25 cellular contexts compared by ENCODE assay signal in the genomic region with DNA sequence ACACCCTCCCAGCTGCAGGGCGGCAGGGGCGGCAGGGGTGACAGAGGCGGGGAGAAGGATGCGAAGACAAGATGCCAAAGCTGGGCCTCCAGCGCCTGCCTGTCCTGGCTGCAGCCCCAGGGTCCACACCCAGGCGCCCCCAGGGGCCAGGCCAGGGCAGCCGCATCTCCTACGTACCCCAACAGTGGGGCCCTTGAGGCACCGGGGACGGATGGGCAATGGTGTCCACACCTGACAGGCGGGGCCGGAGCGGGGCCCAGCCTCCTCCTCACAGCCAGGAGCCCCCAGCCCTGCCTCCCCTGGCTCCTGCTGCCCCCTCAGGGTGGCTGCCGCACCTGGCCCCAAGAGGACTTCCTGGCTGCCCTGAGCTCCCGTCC. TPM values are rescaled to one million over a fixed set of nuclear protein-coding genes. Genes with fewer than 3 reads are reported as not detected.
DNase-seq lines count a peak whose midpoint lies in the region; ATAC-seq and TF ChIP-seq lines count a peak whose summit lies in the region.
"Had no signal": no experiment of that assay in that cellular context is flagged by ENCODE, and none has a peak within 500 bp of the region (broad histone marks: within the 10 kb centered on the region; RNA-seq: fewer than 3 reads in every experiment).

No MANE protein-coding gene starts in this region.

- POLR2A ChIA-PET in PC-3 (lab: Charles Lee; ENCODE audit: unreplicated experiment) = interaction anchor here (0.6 kb wide), 1 partner anchor 123 kb away, joined by 3 read pairs; a partner anchor contains a TSS

- in situ Hi-C loops in GM13977 (cut with MboI; ENCODE audit: low pct_unique_long_range_greater_than_20kb, low sequenced_read_pairs, unreplicated experiment) = no loop called here

- BruUV-seq in PC-3 (replicated peaks; lab: Mats Ljungman, UMichigan) = no TSS peak

- H3K9ac ChIP-seq in BLaER1 = 0 out of 2 replicates have a peak overlapping the region, but pooled peaks have one; percentile 19
- H3K9ac ChIP-seq in PC-3 (ENCODE audit: low read length) = peak overlapping the region; percentile 43; the same call in 1 of the 2 replicates
- H3K9ac ChIP-seq in endodermal cell (ENCODE audit: extremely low read depth, low read length, poor library complexity, severe bottlenecking) = no peak overlapping the region
- H3K9ac ChIP-seq: GM23248 had no signal

- no peaks in the 10 kb centered on the region for H3K27me3 Mint-ChIP-seq in endodermal cell (ENCODE audit: insufficient read depth)
- H3K27me3 Mint-ChIP-seq: CD4-positive, alpha-beta memory T cell; T-helper 17 cell had no signal

- no peak overlapping the region for H3K27ac Mint-ChIP-seq in endodermal cell
- H3K27ac Mint-ChIP-seq: CD4-positive, alpha-beta memory T cell; IgD-negative memory B cell; T-helper 17 cell had no signal

- H3K9me3 Mint-ChIP-seq in endodermal cell = no peaks in the 10 kb centered on the region
- H3K9me3 Mint-ChIP-seq: CD4-positive, alpha-beta memory T cell; IgD-negative memory B cell had no signal

- WGBS in endodermal cell (ENCODE audit: insufficient coverage in 1 of 2, insufficient read length in 1 of 2), 2 experiments = 86 to 100% methylated on average over 5 to 15 of the region's 15 CpGs

- H3K79me2 ChIP-seq in PC-3 (ENCODE audit: low read length) = peaks cover 15% of the 10 kb centered on the region

- H3K27me3 ChIP-seq in BLaER1 = peaks cover 12% of the 10 kb centered on the region; the same call in 1 of the 2 replicates
- no peaks in the 10 kb centered on the region for H3K27me3 ChIP-seq in PC-3 (ENCODE audit: low read length)
- no peaks in the 10 kb centered on the region for H3K27me3 ChIP-seq in endodermal cell (ENCODE audit: control insufficient read depth, insufficient read depth, low read length, poor library complexity, severe bottlenecking)

- no peak overlapping the region for H3K4me3 Mint-ChIP-seq in endodermal cell
- H3K4me3 Mint-ChIP-seq: CD4-positive, alpha-beta memory T cell; IgD-negative memory B cell; T-helper 17 cell had no signal

- H3K4me3 ChIP-seq in BLaER1 = no peak overlapping the region
- H3K4me3 ChIP-seq in PC-3 (ENCODE audit: low read length) = no peak overlapping the region
- no peak overlapping the region for H3K4me3 ChIP-seq in endodermal cell (ENCODE audit: low read length)
- H3K4me3 ChIP-seq: BLaER1 treated with 17β-estradiol and CSF1 and Interleukin-3, amounts not matched to agents 10 nM and 100 nM; GM23248; Peyer's patch; SK-N-MC had no signal

- H3K9me3 ChIP-seq in BLaER1 (no peaks in the 10 kb centered on the region), PC-3 (ENCODE audit: low read length) (no peaks in the 10 kb centered on the region), endodermal cell (ENCODE audit: control insufficient read depth, low read length) (no peaks in the 10 kb centered on the region)
- H3K9me3 ChIP-seq: BLaER1 treated with 17β-estradiol and CSF1 and Interleukin-3, amounts not matched to agents 10 nM and 100 nM; Peyer's patch had no signal

- peaks cover 5% of the 10 kb centered on the region for H3K36me3 Mint-ChIP-seq in endodermal cell (ENCODE audit: low read depth)
- H3K36me3 Mint-ChIP-seq: IgD-negative memory B cell had no signal

- DNase-seq in Daoy (ENCODE audit: low read depth) (peak; percentile 27), PC-3 (no peak), endodermal cell (no peak), DMS79 treated with DMSO at 0.1 percent for 48 hours (lab: John Stamatoyannopoulos, UW) (no peak), caudate nucleus (lab: John Stamatoyannopoulos, UW) (no peak), GM13977 (ENCODE audit: low spot score) (no peak)
- DNase-seq: CD4-positive, alpha-beta memory T cell; COR-L47; GF-D8; HCEC 1CT; NCI-H1048; NCI-H1417; NCI-H1694; NCI-H2029 treated with DMSO at 0.1 percent for 48 hours; NCI-H2227 treated with DMSO at 0.1 percent for 48 hours; Peyer's patch; SIG-M5; T-helper 17 cell had no signal

- no peak overlapping the region for H2AFZ ChIP-seq in PC-3 (ENCODE audit: low read length)
- H2AFZ ChIP-seq: GM23248 had no signal

- CTCF ChIA-PET in PC-3 (lab: Charles Lee) = interaction anchor here (1.7 kb wide), 1 partner anchor 26 kb away, joined by 4 read pairs; no protein-coding TSS in a partner anchor

- TF ChIP-seq CTCF in PC-3 (conservative IDR thresholded peaks at IDR 0.05; ENCODE audit: low read depth, low read length) (no peak; the same call in none of the 2 replicates), endodermal cell (conservative IDR thresholded peaks at IDR 0.05) (peak; percentile 29), GM13977 (IDR thresholded peaks at IDR 0.05; ENCODE audit: extremely low read depth, insufficient read depth, missing control alignments) (no peak)

- H3K36me3 ChIP-seq in BLaER1 (peaks cover 20% of the 10 kb centered on the region), PC-3 (ENCODE audit: low read depth, low read length) (no peaks in the 10 kb centered on the region), endodermal cell (ENCODE audit: control insufficient read depth, insufficient read depth, low read length) (no peaks in the 10 kb centered on the region)
- H3K36me3 ChIP-seq: Peyer's patch had no signal

- H3F3A ChIP-seq in PC-3 (ENCODE audit: low read length, unreplicated experiment) = no peaks in the 10 kb centered on the region

- intact Hi-C loops in PC-3 (cut with micrococcal nuclease) = loop anchor here (2.0 to 5.0 kb wide), 2 partner anchors 26 to 53 kb away; no protein-coding TSS in a partner anchor

- ATAC-seq in PC-3 = no peak
- ATAC-seq in GM21737 (IDR thresholded peaks at IDR 0.05; ENCODE audit: unreplicated experiment) = no peak
- ATAC-seq: T-helper 17 cell had no signal

- H3K4me2 ChIP-seq in BLaER1 (peak overlapping the region; percentile 99), PC-3 (ENCODE audit: low read length) (peak overlapping the region; percentile 39)

- H3K4me1 ChIP-seq in BLaER1 = peaks cover 97% of the 10 kb centered on the region
- peaks cover 45% of the 10 kb centered on the region for H3K4me1 ChIP-seq in PC-3 (ENCODE audit: insufficient read depth, low read length)
- no peaks in the 10 kb centered on the region for H3K4me1 ChIP-seq in endodermal cell (ENCODE audit: control insufficient read depth, insufficient read depth, low read length)

- H4K20me1 ChIP-seq in BLaER1 = peaks cover 73% of the 10 kb centered on the region
- H4K20me1 ChIP-seq in PC-3 (ENCODE audit: low read length) = no peaks in the 10 kb centered on the region

- no peaks in the 10 kb centered on the region for H3K9me2 ChIP-seq in PC-3 (replicated peaks; ENCODE audit: low read length)

- peaks cover under 1% of the 10 kb centered on the region for H3K4me1 Mint-ChIP-seq in endodermal cell

- no peak overlapping the region for H3K27ac ChIP-seq in BLaER1
- H3K27ac ChIP-seq in PC-3 (ENCODE audit: low read length) = peak overlapping the region; percentile 91
- H3K27ac ChIP-seq in endodermal cell (ENCODE audit: low read depth, low read length) = no peak overlapping the region
- no peak overlapping the region for H3K27ac ChIP-seq in caudate nucleus (ENCODE audit: low read depth, low read length)
- H3K27ac ChIP-seq: BLaER1 treated with 17β-estradiol and CSF1 and Interleukin-3, amounts not matched to agents 10 nM and 100 nM; GM23248; Peyer's patch; SK-N-MC had no signal

RNA-seq across cellular contexts. Expression of a gene that starts 7.2 kb away (rescaled TPM):
- 44.5 and 49.1 TPM in 2 replicates for total RNA-seq in Daoy (2014; rRNA removed; shearing (Covaris generic))
- total RNA-seq in PC-3 (2014; rRNA removed) (74.0 and 92.2 TPM in 2 replicates), endodermal cell (10 to 100 TPM; 24.8 to 31.5 TPM)
- 27.8 TPM for polyA plus RNA-seq in endodermal cell (2013, experiment 1 of 2)
- polyA plus RNA-seq in endodermal cell (2013, experiment 2 of 2) = 24.0 TPM

RNA-seq across cellular contexts. Expression of a gene that starts 7.3 kb away (rescaled TPM):
- 0.36 TPM in 1 of 2 replicates, not detected in the other for total RNA-seq in Daoy (2014; rRNA removed; shearing (Covaris generic))
- total RNA-seq in PC-3 (2014; rRNA removed) (2.8 and 3.9 TPM in 2 replicates), endodermal cell (10 to 100 TPM in 1 of 2 donors, 1 to 10 TPM in 1; 8.1 to 13.5 TPM)
- polyA plus RNA-seq in endodermal cell (2013, experiment 1 of 2) = 3.2 TPM
- polyA plus RNA-seq in endodermal cell (2013, experiment 2 of 2) = 3.5 TPM
- total RNA-seq: NCI-H460 had no signal

RNA-seq across cellular contexts. Expression of a gene that starts 7.4 kb away (rescaled TPM):
- 84.4 and 91.8 TPM in 2 replicates for total RNA-seq in Daoy (2014; rRNA removed; shearing (Covaris generic))
- total RNA-seq in PC-3 (2014; rRNA removed) (254 and 317 TPM in 2 replicates), endodermal cell (10 to 100 TPM; 85.9 to 95.6 TPM)
- polyA plus RNA-seq in endodermal cell (2013, experiment 1 of 2) = 77.8 TPM
- polyA plus RNA-seq in endodermal cell (2013, experiment 2 of 2) = 71.1 TPM

RNA-seq across cellular contexts. Expression of a gene that starts 25.3 kb away (rescaled TPM):
- total RNA-seq in Daoy (2014; rRNA removed; shearing (Covaris generic)) = not detected in 2 replicates
- 0.11 and 0.17 TPM in 2 replicates for total RNA-seq in PC-3 (2014; rRNA removed)
- under 1 TPM in 1 of 2 donors, not detected in 1; 0.20 TPM for total RNA-seq in endodermal cell
- not detected for polyA plus RNA-seq in endodermal cell (2013, experiment 1 of 2)
- polyA plus RNA-seq in endodermal cell (2013, experiment 2 of 2) = not detected
- total RNA-seq: GM23248, NCI-H460 had no signal
- polyA plus RNA-seq: GM23248, IgD-negative memory B cell had no signal

RNA-seq across cellular contexts. Expression of a gene that starts 32.8 kb away (rescaled TPM):
- total RNA-seq in Daoy (2014; rRNA removed; shearing (Covaris generic)) = 0.89 and 1.9 TPM in 2 replicates
- total RNA-seq in PC-3 (2014; rRNA removed) (87.2 and 120 TPM in 2 replicates), endodermal cell (1 to 10 TPM in 1 of 2 donors, under 1 TPM in 1; 0.95 to 1.7 TPM)
- polyA plus RNA-seq in endodermal cell (2013, experiment 1 of 2) = not detected
- 0.25 TPM for polyA plus RNA-seq in endodermal cell (2013, experiment 2 of 2)
- total RNA-seq: GM23248, NCI-H460 had no signal
- polyA plus RNA-seq: GM23248 had no signal
